Comparison of ENCODE assay signal across 12 cellular contexts in genomic region chr5:78971998-78972397, GRCh38. TPM values are rescaled to one million over a fixed set of nuclear protein-coding genes. Genes with fewer than 3 reads are reported as not detected.
DNase-seq lines count a peak whose midpoint lies in the region; ATAC-seq, FAIRE-seq and TF ChIP-seq lines count a peak whose summit lies in the region.
"Had no signal": no experiment of that assay in that cellular context is flagged by ENCODE, and none has a peak within 500 bp of the region (broad histone marks: within the 10 kb centered on the region; RNA-seq: fewer than 3 reads in every experiment).

No MANE protein-coding gene starts in this region.

- BruUV-seq in IMR-90 (replicated peaks; lab: Mats Ljungman, UMichigan): no TSS peak

- no peaks in the 10 kb centered on the region for H3K4me1 Mint-ChIP-seq in CD4-positive, alpha-beta T cell (ENCODE audit: low read depth)

- H3K4ac ChIP-seq in IMR-90 (ENCODE audit: low read depth, low read length): no peak overlapping the region
- H3K4ac ChIP-seq in H1 (replicated peaks; ENCODE audit: insufficient read length, low read depth, low read length): no peak overlapping the region

- H3K36me3 ChIP-seq in IMR-90 (ENCODE audit: control insufficient read depth, insufficient read depth, low read length): no peaks in the 10 kb centered on the region
- H3K36me3 ChIP-seq in H1 (ENCODE audit: control insufficient read depth in 2 of 4, insufficient read depth in 4 of 4, low read length in 3 of 4): peaks cover 0 to 3% (median 0%) of the 10 kb centered on the region in 4 experiments; a peak in 2 of 8 replicates
- H3K36me3 ChIP-seq in mucosa of descending colon (ENCODE audit: low read depth): no peaks in the 10 kb centered on the region
- H3K36me3 ChIP-seq in transverse colon: no peaks in the 10 kb centered on the region
- H3K36me3 ChIP-seq: MG63 had no signal

- no peaks in the 10 kb centered on the region for H3K27me3 Mint-ChIP-seq in CD4-positive, alpha-beta T cell

- no peak overlapping the region for H2BK20ac ChIP-seq in IMR-90 (ENCODE audit: low read depth, low read length)
- no peak overlapping the region for H2BK20ac ChIP-seq in H1 (ENCODE audit: low read length)

- no peaks in the 10 kb centered on the region for H4K20me1 ChIP-seq in IMR-90 (ENCODE audit: insufficient read depth, low read length)
- no peaks in the 10 kb centered on the region for H4K20me1 ChIP-seq in H1 (replicated peaks in 1 of 2; ENCODE audit: control insufficient read depth in 1 of 2, insufficient read depth in 2 of 2, low read length in 2 of 2)

- CTCF ChIA-PET in IMR-90 (lab: Yijun Ruan, JAX): no interaction called here
- CTCF ChIA-PET in H1 (lab: Charles Lee; ENCODE audit: partially characterized antibody): interaction anchor here (1.1 kb wide), 1 partner anchor 9 kb away, joined by 4 read pairs; no protein-coding TSS in a partner anchor
- CTCF ChIA-PET in CD4-positive, alpha-beta T cell (lab: Charles Lee): no interaction called here

- H3K18ac ChIP-seq in IMR-90 (ENCODE audit: low read depth, low read length): no peak overlapping the region
- no peak overlapping the region for H3K18ac ChIP-seq in H1 (ENCODE audit: extremely low read depth, low read length)

- no peaks in the 10 kb centered on the region for H3K79me2 ChIP-seq in H1 (ENCODE audit: control insufficient read depth in 1 of 2, insufficient read depth in 2 of 2, low read length in 2 of 2)

- H3K23ac ChIP-seq in IMR-90 (ENCODE audit: low read depth, low read length): no peak overlapping the region
- no peak overlapping the region for H3K23ac ChIP-seq in H1 (ENCODE audit: insufficient read length)

- no peak overlapping the region for H3K27ac Mint-ChIP-seq in CD4-positive, alpha-beta T cell

- H3K56ac ChIP-seq in IMR-90 (ENCODE audit: extremely low read depth, insufficient read depth, low read length) (no peak overlapping the region), H1 (replicated peaks; ENCODE audit: insufficient read length, low read depth, low read length) (no peak overlapping the region)

- H2AK9ac ChIP-seq in IMR-90 (replicated peaks; ENCODE audit: low read depth, low read length, poor library complexity): no peak overlapping the region

- FAIRE-seq in H1 (lab: Jason Lieb, UNC): no peak
- FAIRE-seq: A549, GM19239 had no signal

- H3K4me1 ChIP-seq in IMR-90 (ENCODE audit: control insufficient read depth, insufficient read depth, low read length): peaks cover 25% of the 10 kb centered on the region
- no peaks in the 10 kb centered on the region for H3K4me1 ChIP-seq in H1 (replicated peaks in 1 of 4; ENCODE audit: control insufficient read depth in 3 of 4, insufficient read depth in 4 of 4, low read length in 3 of 4)
- peaks cover 46% of the 10 kb centered on the region for H3K4me1 ChIP-seq in mucosa of descending colon (ENCODE audit: low read depth)
- peaks cover 25 to 63% (median 43%) of the 10 kb centered on the region in 4 donors for H3K4me1 ChIP-seq in transverse colon

- in situ Hi-C loops in IMR-90 (cut with MboI; ENCODE audit: low sequenced_read_pairs): loop anchor here (25.0 kb wide), 1 partner anchor 660 kb away; no protein-coding TSS in a partner anchor
- in situ Hi-C loops in transverse colon (cut with MboI; ENCODE audit: low pct_ligation_motif_present in 1 of 4, low pct_unique_long_range_greater_than_20kb in 1 of 4, low sequenced_read_pairs in 3 of 4): loop anchor here in 1 of 4 donors (25.0 kb wide), 1 partner anchor 635 kb away; no protein-coding TSS in a partner anchor

- peak overlapping the region; percentile 38; the same call in 1 of the 2 replicates for H4K91ac ChIP-seq in IMR-90 (ENCODE audit: insufficient read depth, low read depth, low read length)
- no peak overlapping the region for H4K91ac ChIP-seq in H1 (replicated peaks; ENCODE audit: insufficient read length, low read length)

- H3K4me3 ChIP-seq in IMR-90 (ENCODE audit: insufficient read depth, low read depth, low read length) (no peak overlapping the region), H1 (ENCODE audit: extremely low read depth in 1 of 4, insufficient read depth in 2 of 4, low read depth in 3 of 4, low read length in 4 of 4) (no peak overlapping the region), mucosa of descending colon (no peak overlapping the region), transverse colon (no peak overlapping the region)
- H3K4me3 ChIP-seq: A549, MG63 had no signal

- no peak overlapping the region for H2AFZ ChIP-seq in IMR-90 (replicated peaks; ENCODE audit: low read length, poor library complexity)
- no peak overlapping the region for H2AFZ ChIP-seq in H1 (ENCODE audit: low read length)

- H4K8ac ChIP-seq in IMR-90 (ENCODE audit: low read depth in 2 of 2, low read length in 2 of 2) (peak overlapping the region in 1 of 2 experiments; percentile 9; a peak in 1 of 4 replicates), H1 (ENCODE audit: extremely low read depth, insufficient read depth, low read length) (no peak overlapping the region)

- ATAC-seq in IMR-90 (ENCODE audit: low read depth) (no peak), mucosa of descending colon (peak; percentile 55)
- ATAC-seq in CD4-positive, alpha-beta T cell (ENCODE audit: poor library complexity): no peak
- ATAC-seq: A549 had no signal

- H2BK120ac ChIP-seq in IMR-90 (ENCODE audit: low read depth, low read length) (no peak overlapping the region; the same call in 1 of the 2 replicates), H1 (replicated peaks; ENCODE audit: low read depth, low read length) (no peak overlapping the region)

- no peak overlapping the region for H3K9ac ChIP-seq in IMR-90 (ENCODE audit: low read depth, low read length)
- H3K9ac ChIP-seq in H1 (replicated peaks in 1 of 4; ENCODE audit: extremely low read depth in 1 of 4, low read depth in 3 of 4, low read length in 3 of 4): no peak overlapping the region

- intact Hi-C loops in IMR-90 (cut with micrococcal nuclease): no loop called here
- intact Hi-C loops in mucosa of descending colon (cut with DNase I, micrococcal nuclease): no loop called here
- intact Hi-C loops in transverse colon (cut with DNase I; ENCODE audit: low total_unique reads): no loop called here
- intact Hi-C loops in cardiac septum (cut with DNase I): no loop called here
- intact Hi-C loops in CD4-positive, alpha-beta T cell (cut with DNase I, micrococcal nuclease): no loop called here

- H3K27ac ChIP-seq in IMR-90 (ENCODE audit: insufficient read depth, low read length): no peak overlapping the region
- no peak overlapping the region for H3K27ac ChIP-seq in H1 (ENCODE audit: low read depth, low read length)
- peak overlapping the region; percentile 28 to 65 (median 55) for H3K27ac ChIP-seq in transverse colon
- H3K27ac ChIP-seq in CD4-positive, alpha-beta T cell (ENCODE audit: low read depth, low read length): no peak overlapping the region
- H3K27ac ChIP-seq: A549 had no signal

- H3K9me3 ChIP-seq in IMR-90 (ENCODE audit: control insufficient read depth, insufficient read depth, low read length) (no peaks in the 10 kb centered on the region), H1 (ENCODE audit: insufficient read depth in 2 of 2, low read depth in 1 of 2, low read length in 1 of 2) (no peaks in the 10 kb centered on the region), mucosa of descending colon (no peaks in the 10 kb centered on the region), transverse colon (no peaks in the 10 kb centered on the region)
- H3K9me3 ChIP-seq in CD4-positive, alpha-beta T cell (ENCODE audit: control insufficient read depth, low read length): no peaks in the 10 kb centered on the region
- H3K9me3 ChIP-seq: A549, MG63 had no signal

- no peak overlapping the region for H3K4me3 Mint-ChIP-seq in CD4-positive, alpha-beta T cell

- H3K9me1 ChIP-seq in IMR-90 (ENCODE audit: insufficient read depth, low read length): peaks cover 14% of the 10 kb centered on the region; the same call in 1 of the 2 replicates

- TF ChIP-seq CTCF in IMR-90 (conservative IDR thresholded peaks at IDR 0.05; ENCODE audit: low read depth, low read length): no peak
- TF ChIP-seq CTCF in H1 (IDR thresholded peaks at IDR 0.05; ENCODE audit: control extremely low read depth in 1 of 3, insufficient read depth in 1 of 3, low read depth in 1 of 3, low read length in 3 of 3): no peak
- no peak for TF ChIP-seq CTCF in mucosa of descending colon (IDR thresholded peaks at IDR 0.05)
- no peak for TF ChIP-seq CTCF in transverse colon (IDR thresholded peaks at IDR 0.05)
- no peak for TF ChIP-seq CTCF in CD4-positive, alpha-beta T cell (IDR thresholded peaks at IDR 0.05)

- WGBS in IMR-90 (ENCODE audit: extremely low coverage in 2 of 2, insufficient read length in 1 of 2), 2 experiments: no CpG with 5 or more reads among the region's 2 CpGs
- 49% methylated on average over 2 of the region's 2 CpGs; no CpG with 5 or more reads in 1 of the 2 experiments for WGBS in H1 (ENCODE audit: extremely low coverage in 1 of 2, insufficient coverage in 1 of 2, insufficient read length in 1 of 2, insufficient replicate concordance in 2 of 2, low coverage in 1 of 2, low lambda C conversion rate in 2 of 2, missing lambda C conversion rate in 1 of 2), 2 experiments
- WGBS in transverse colon (ENCODE audit: low coverage in 1 of 2), 2 donors: 42% methylated on average over 2 of the region's 2 CpGs; no CpG with 5 or more reads in 1 of the 2 donors

- H2BK5ac ChIP-seq in IMR-90 (ENCODE audit: low read depth, low read length, poor library complexity, severe bottlenecking): no peak overlapping the region
- H2BK5ac ChIP-seq in H1 (ENCODE audit: low read depth, low read length): no peak overlapping the region

- H3K27me3 ChIP-seq in IMR-90 (ENCODE audit: control insufficient read depth, insufficient read depth, low read length): no peaks in the 10 kb centered on the region
- no peaks in the 10 kb centered on the region for H3K27me3 ChIP-seq in H1 (replicated peaks in 1 of 4; ENCODE audit: control insufficient read depth in 3 of 4, extremely low read depth in 1 of 4, insufficient read depth in 3 of 4, low read length in 3 of 4)
- H3K27me3 ChIP-seq in transverse colon: no peaks in the 10 kb centered on the region
- no peaks in the 10 kb centered on the region for H3K27me3 ChIP-seq in CD4-positive, alpha-beta T cell (ENCODE audit: control insufficient read depth, insufficient read depth, low read length)
- H3K27me3 ChIP-seq: MG63 had no signal

- TF ChIP-seq RAD21 in IMR-90 (IDR thresholded peaks at IDR 0.05; ENCODE audit: low read length): no peak
- TF ChIP-seq RAD21 in H1 (IDR thresholded peaks at IDR 0.05 in 1 of 2, conservative IDR thresholded peaks at IDR 0.05 in 1 of 2; ENCODE audit: low read depth in 2 of 2, low read length in 2 of 2): no peak

- H2AK5ac ChIP-seq in IMR-90 (ENCODE audit: low read depth, low read length) (peak overlapping the region; percentile 39; the same call in 1 of the 2 replicates), H1 (ENCODE audit: low read depth, low read length) (no peak overlapping the region)

- no peak for TF ChIP-seq EP300 in H1 (IDR thresholded peaks at IDR 0.05; ENCODE audit: borderline replicate concordance in 1 of 2, low read depth in 2 of 2, low read length in 2 of 2)
- TF ChIP-seq EP300 in transverse colon (IDR thresholded peaks at IDR 0.05; ENCODE audit: low read depth): no peak

- H2BK15ac ChIP-seq in IMR-90 (ENCODE audit: low read depth, low read length): no peak overlapping the region
- no peak overlapping the region for H2BK15ac ChIP-seq in H1 (ENCODE audit: low read length)

- POLR2A ChIA-PET in IMR-90 (lab: Charles Lee; ENCODE audit: unreplicated experiment): no interaction called here
- POLR2A ChIA-PET in H1 (lab: Charles Lee; ENCODE audit: partially characterized antibody): interaction anchor here (0.7 kb wide), 1 partner anchor 13 kb away, joined by 4 read pairs; the partner anchor contains the start of gene ARSB
- POLR2A ChIA-PET in CD4-positive, alpha-beta T cell (lab: Charles Lee): no interaction called here

- no peaks in the 10 kb centered on the region for H3K36me3 Mint-ChIP-seq in CD4-positive, alpha-beta T cell (ENCODE audit: low read depth)

- no peak for TF ChIP-seq POLR2A in IMR-90 (IDR thresholded peaks at IDR 0.05; ENCODE audit: low read depth, low read length)
- no peak for TF ChIP-seq POLR2A in H1 (IDR thresholded peaks at IDR 0.05; ENCODE audit: control extremely low read depth in 1 of 2, low read depth in 2 of 2, low read length in 2 of 2)
- no peak for TF ChIP-seq POLR2A in transverse colon (IDR thresholded peaks at IDR 0.05)

- H2BK12ac ChIP-seq in H1 (ENCODE audit: low read depth, low read length): no peak overlapping the region

- no peak for DNase-seq in IMR-90
- DNase-seq in H1 (ENCODE audit: low read depth in 1 of 2, low spot score in 2 of 2): no peak
- DNase-seq in mucosa of descending colon: peak in 2 of 3 donors; percentile 42 to 44
- DNase-seq in transverse colon: no peak
- DNase-seq in NOMO-1 (lab: John Stamatoyannopoulos, UW; ENCODE audit: unreplicated experiment in 2 of 2): no peak
- no peak for DNase-seq in cardiac septum (ENCODE audit: low spot score)
- DNase-seq in CD4-positive, alpha-beta T cell: no peak
- DNase-seq: DMS79 treated with DMSO at 0.1 percent for 48 hours, GDM1, MG63 had no signal

- H3K9me3 Mint-ChIP-seq in CD4-positive, alpha-beta T cell: no peaks in the 10 kb centered on the region

- 0 out of 2 replicates have a peak overlapping the region, but pooled peaks have one; percentile 24 for H3K14ac ChIP-seq in IMR-90 (replicated peaks; ENCODE audit: low read depth, low read length)
- H3K14ac ChIP-seq in H1 (ENCODE audit: insufficient read length): no peak overlapping the region

- dilution Hi-C loops in IMR-90 (cut with HindIII; ENCODE audit: low sequenced_read_pairs, unreplicated experiment): no loop called here

- 0 out of 2 replicates have a peak overlapping the region, but pooled peaks have one; percentile 31 for H4K5ac ChIP-seq in IMR-90 (ENCODE audit: low read depth, low read length)
- no peak overlapping the region for H4K5ac ChIP-seq in H1 (ENCODE audit: insufficient read length, low read depth, low read length)

- H3K4me2 ChIP-seq in IMR-90 (ENCODE audit: low read depth, low read length) (no peak overlapping the region), H1 (ENCODE audit: insufficient read depth in 1 of 2, low read depth in 2 of 2, low read length in 2 of 2) (no peak overlapping the region)
- H3K4me2 ChIP-seq: A549 had no signal

- peaks cover 17 to 26% of the 10 kb centered on the region in 2 experiments; a peak in 3 of 4 replicates for H3K79me1 ChIP-seq in IMR-90 (ENCODE audit: low read depth in 1 of 2, low read length in 2 of 2)
- no peaks in the 10 kb centered on the region for H3K79me1 ChIP-seq in H1 (ENCODE audit: low read depth, low read length)

- H3K23me2 ChIP-seq in H1 (ENCODE audit: low read depth, low read length): no peaks in the 10 kb centered on the region

RNA-seq across cellular contexts. Expression of gene ARSB, which starts 13.1 kb away (rescaled TPM):
- total RNA-seq in IMR-90 (2012; rRNA removed) (14.7 and 16.0 TPM in 2 replicates), mucosa of descending colon (10 to 100 TPM in 2 of 3 donors, 1 to 10 TPM in 1; 8.1 to 14.4 (median 14.1) TPM), transverse colon (10 to 100 TPM in 3 of 4 donors, 1 to 10 TPM in 1; 9.1 to 12.7 (median 10.7) TPM), cardiac septum (13.5 TPM)
- polyA plus RNA-seq in IMR-90 (2012; rRNA removed) (16.3 TPM in 2 replicates), H1 (2011; rRNA removed) (5.0 and 6.4 TPM in 2 replicates)
- 11.7 and 12.5 TPM in 2 replicates for polyA plus RNA-seq in IMR-90 (2012; cell fraction: cytosol; rRNA removed)
- 3.4 and 7.0 TPM in 2 replicates for polyA plus RNA-seq in IMR-90 (2012; cell fraction: nucleus; rRNA removed; ENCODE audit: low replicate concordance)
- 13.7 and 13.9 TPM in 2 replicates for total RNA-seq in H1 (2021; fragmentation: NEBNext Ultra II Directional; extraction: Animal tissue kit (Norgen Biotek cat#: 25700))
- 6.4 TPM for polyA plus RNA-seq in H1 (2011; cell fraction: cytosol; rRNA removed)
- 5.1 TPM for polyA plus RNA-seq in H1 (2011; cell fraction: nucleus; rRNA removed)
- polyA plus RNA-seq in H1 (2012, experiment 1 of 2): 5.5 to 8.2 TPM (median 7.1 TPM) in 4 replicates
- polyA plus RNA-seq in H1 (2012, experiment 2 of 2): 4.5 TPM
- polyA plus RNA-seq in H1 (2013, experiment 1 of 2): 10.8 TPM
- polyA plus RNA-seq in H1 (2013, experiment 2 of 2): 12.0 TPM
- 14.4 and 15.2 TPM in 2 replicates for polyA minus RNA-seq in H1 (2011; rRNA and poly(A)+ RNA removed)
- polyA minus RNA-seq in H1 (2011; cell fraction: cytosol; rRNA and poly(A)+ RNA removed): 6.8 TPM
- 11.0 TPM for polyA minus RNA-seq in H1 (2011; cell fraction: nucleus; rRNA and poly(A)+ RNA removed)
- 1 to 10 TPM; 4.4 to 5.2 TPM for total RNA-seq in CD4-positive, alpha-beta T cell

Comparison
In these comparisons a context has a peak if more than half of its experiments do, and no peak if none do; other contexts are left out.
1. DNase-seq: peak in mucosa of descending colon (2 of 3); none in IMR-90 (single experiment), H1 (0 of 2), transverse colon (single experiment), NOMO-1 (0 of 2), cardiac septum (single experiment) and CD4-positive, alpha-beta T cell (0 of 10).
2. H3K27ac ChIP-seq: peak in transverse colon (4 of 4); none in IMR-90 (single experiment), H1 (single experiment) and CD4-positive, alpha-beta T cell (single experiment).